ENCODE assay signal across 16 cellular contexts in genomic region chr4:85180533-85180932, GRCh38.
"Had no signal": no experiment of that assay in that cellular context is flagged by ENCODE, and none has a peak within 500 bp of the region (broad histone marks: within the 10 kb centered on the region; RNA-seq: fewer than 3 reads in every experiment).

No MANE protein-coding gene starts in this region.

- H3K36me3 ChIP-seq: esophagus muscularis mucosa, gastrocnemius medialis, heart right ventricle, ovary, right atrium auricular region had no signal

- H3K4me1 ChIP-seq: esophagus muscularis mucosa, gastrocnemius medialis, heart right ventricle, right atrium auricular region had no signal

- H3K9me3 Mint-ChIP-seq: neural crest cell had no signal

- H3K27ac Mint-ChIP-seq: natural killer cell had no signal

- H3K4me3 Mint-ChIP-seq: natural killer cell, neural crest cell had no signal

- H3K27me3 ChIP-seq: esophagus muscularis mucosa, gastrocnemius medialis, heart right ventricle, ovary, right atrium auricular region had no signal

- H3K27ac ChIP-seq: epithelial cell of prostate, esophagus muscularis mucosa, gastrocnemius medialis, heart right ventricle, ovary, right atrium auricular region had no signal

- H3K9me3 ChIP-seq: esophagus muscularis mucosa, gastrocnemius medialis, ovary, right atrium auricular region had no signal

- H3K4me3 ChIP-seq: esophagus muscularis mucosa, gastrocnemius medialis, heart right ventricle, ovary, right atrium auricular region had no signal

- H3K4me1 Mint-ChIP-seq: natural killer cell, neural crest cell had no signal

- H3K36me3 Mint-ChIP-seq: natural killer cell had no signal

- ATAC-seq: gastrocnemius medialis, heart right ventricle, natural killer cell had no signal

- DNase-seq: effector memory CD4-positive, alpha-beta T cell; gastrocnemius medialis; heart right ventricle; hypothalamus; kidney glomerular epithelial cell; natural killer cell; nucleus accumbens; ovary; small intestine; stimulated activated CD4-positive, alpha-beta T cell treated with anti-CD3 and anti-CD28 coated beads, Interleukin-12 subunit alpha, Interleukin-12 subunit beta, amount 100 ng/mL, for 4 hours; stimulated activated naive CD4-positive, alpha-beta T cell; trophoblast cell had no signal
